17 cellular contexts compared by ENCODE assay signal in genomic region chr12:119809023-119809422, GRCh38.
DNase-seq lines count a peak whose midpoint lies in the region; ATAC-seq lines count a peak whose summit lies in the region.
"Had no signal": no experiment of that assay in that cellular context is flagged by ENCODE, and none has a peak within 500 bp of the region (broad histone marks: within the 10 kb centered on the region; RNA-seq: fewer than 3 reads in every experiment).

No MANE protein-coding gene starts in this region.

- H3K4me1 Mint-ChIP-seq in activated CD4-positive, alpha-beta T cell treated with anti-CD3 and anti-CD28 coated beads, Interleukin-2, amount 10 ng/mL, durations not matched to agents 7 days and 5 days, result peaks cover 10% of the 10 kb centered on the region
- H3K4me1 Mint-ChIP-seq in activated T-helper 17 cell treated with anti-CD3 and anti-CD28 coated beads, Interleukin-2, amount 50 U/mL, for 72 hours, result peaks cover 4% of the 10 kb centered on the region
- peaks cover 9% of the 10 kb centered on the region for H3K4me1 Mint-ChIP-seq in activated CD4-positive, alpha-beta memory T cell treated with anti-CD3 and anti-CD28 coated beads for 36 hours (ENCODE audit: low read depth)

- H3K27ac Mint-ChIP-seq in activated CD4-positive, alpha-beta T cell treated with anti-CD3 and anti-CD28 coated beads, Interleukin-2, amount 10 ng/mL, durations not matched to agents 7 days and 5 days, result peak overlapping the region; percentile 39
- no peak overlapping the region for H3K27ac Mint-ChIP-seq in activated T-helper 17 cell treated with anti-CD3 and anti-CD28 coated beads, Interleukin-2, amount 50 U/mL, for 72 hours
- no peak overlapping the region for H3K27ac Mint-ChIP-seq in activated CD4-positive, alpha-beta memory T cell treated with anti-CD3 and anti-CD28 coated beads for 36 hours
- H3K27ac Mint-ChIP-seq: mesothelial cell of epicardium had no signal

- H3K27me3 ChIP-seq in skeletal muscle satellite cell (ENCODE audit: control insufficient read depth, insufficient read depth, low read length), result no peaks in the 10 kb centered on the region
- H3K27me3 ChIP-seq: upper lobe of left lung had no signal

- CTCF ChIA-PET in activated CD4-positive, alpha-beta T cell treated with anti-CD3 and anti-CD28 coated beads, Interleukin-2, amount 10 ng/mL, durations not matched to agents 7 days and 5 days (lab: Charles Lee), result no interaction called here
- CTCF ChIA-PET in activated CD4-positive, alpha-beta memory T cell treated with anti-CD3 and anti-CD28 coated beads for 36 hours (lab: Charles Lee), result interaction anchor here (0.6 kb wide), 1 partner anchor 107 kb away, joined by 3 read pairs; no protein-coding TSS in a partner anchor

- no peak overlapping the region for H3K4me3 Mint-ChIP-seq in activated CD4-positive, alpha-beta T cell treated with anti-CD3 and anti-CD28 coated beads, Interleukin-2, amount 10 ng/mL, durations not matched to agents 7 days and 5 days
- no peak overlapping the region for H3K4me3 Mint-ChIP-seq in activated T-helper 17 cell treated with anti-CD3 and anti-CD28 coated beads, Interleukin-2, amount 50 U/mL, for 72 hours
- no peak overlapping the region for H3K4me3 Mint-ChIP-seq in activated CD4-positive, alpha-beta memory T cell treated with anti-CD3 and anti-CD28 coated beads for 36 hours
- H3K4me3 Mint-ChIP-seq: mesothelial cell of epicardium, neural crest cell had no signal

- intact Hi-C loops in activated CD4-positive, alpha-beta memory T cell treated with anti-CD3 and anti-CD28 coated beads for 36 hours (cut with micrococcal nuclease), result no loop called here

- peaks cover 61% of the 10 kb centered on the region for H3K36me3 Mint-ChIP-seq in activated CD4-positive, alpha-beta T cell treated with anti-CD3 and anti-CD28 coated beads, Interleukin-2, amount 10 ng/mL, durations not matched to agents 7 days and 5 days (ENCODE audit: low read depth)
- no peaks in the 10 kb centered on the region for H3K36me3 Mint-ChIP-seq in activated T-helper 17 cell treated with anti-CD3 and anti-CD28 coated beads, Interleukin-2, amount 50 U/mL, for 72 hours (ENCODE audit: low read depth)
- peaks cover 18% of the 10 kb centered on the region for H3K36me3 Mint-ChIP-seq in activated CD4-positive, alpha-beta memory T cell treated with anti-CD3 and anti-CD28 coated beads for 36 hours

- H3K9me3 Mint-ChIP-seq in activated CD4-positive, alpha-beta T cell treated with anti-CD3 and anti-CD28 coated beads, Interleukin-2, amount 10 ng/mL, durations not matched to agents 7 days and 5 days, result peaks cover 4% of the 10 kb centered on the region
- H3K9me3 Mint-ChIP-seq in activated T-helper 17 cell treated with anti-CD3 and anti-CD28 coated beads, Interleukin-2, amount 50 U/mL, for 72 hours, result no peaks in the 10 kb centered on the region
- peaks cover 7% of the 10 kb centered on the region for H3K9me3 Mint-ChIP-seq in activated CD4-positive, alpha-beta memory T cell treated with anti-CD3 and anti-CD28 coated beads for 36 hours

- H3K27me3 Mint-ChIP-seq in activated CD4-positive, alpha-beta T cell treated with anti-CD3 and anti-CD28 coated beads, Interleukin-2, amount 10 ng/mL, durations not matched to agents 7 days and 5 days, result no peaks in the 10 kb centered on the region
- no peaks in the 10 kb centered on the region for H3K27me3 Mint-ChIP-seq in activated T-helper 17 cell treated with anti-CD3 and anti-CD28 coated beads, Interleukin-2, amount 50 U/mL, for 72 hours
- H3K27me3 Mint-ChIP-seq in activated CD4-positive, alpha-beta memory T cell treated with anti-CD3 and anti-CD28 coated beads for 36 hours, result no peaks in the 10 kb centered on the region

- no peak overlapping the region for H3K9ac ChIP-seq in skeletal muscle satellite cell (ENCODE audit: low read depth, low read length)

- H3K4me1 ChIP-seq in skeletal muscle satellite cell (ENCODE audit: control insufficient read depth, insufficient read depth, low read length), result peaks cover 26% of the 10 kb centered on the region

- peak; percentile 55 for ATAC-seq in GM21825 (IDR thresholded peaks at IDR 0.05; ENCODE audit: unreplicated experiment)
- peak; percentile 64 for ATAC-seq in activated T-helper 17 cell treated with anti-CD3 and anti-CD28 coated beads, Interleukin-2, amount 50 U/mL, for 72 hours (replicated peaks)
- ATAC-seq in HG02840 (IDR thresholded peaks at IDR 0.05; ENCODE audit: low FRiP score, unreplicated experiment), result no peak
- ATAC-seq: A549 had no signal

- H3K9me3 ChIP-seq in skeletal muscle satellite cell (replicated peaks; ENCODE audit: low read length), result no peaks in the 10 kb centered on the region
- H3K9me3 ChIP-seq: A549, upper lobe of left lung had no signal

- H3K4me3 ChIP-seq in skeletal muscle satellite cell (ENCODE audit: low read length), result peak overlapping the region; percentile 15
- H3K4me3 ChIP-seq: A549, upper lobe of left lung had no signal

- POLR2A ChIA-PET in activated CD4-positive, alpha-beta T cell treated with anti-CD3 and anti-CD28 coated beads, Interleukin-2, amount 10 ng/mL, durations not matched to agents 7 days and 5 days (lab: Charles Lee), result no interaction called here
- POLR2A ChIA-PET in activated CD4-positive, alpha-beta memory T cell treated with anti-CD3 and anti-CD28 coated beads for 36 hours (lab: Charles Lee), result no interaction called here

- H3K4me2 ChIP-seq in skeletal muscle satellite cell (ENCODE audit: low read length), result peak overlapping the region; percentile 57
- H3K4me2 ChIP-seq: A549 had no signal

- peaks cover 4% of the 10 kb centered on the region for H3K36me3 ChIP-seq in skeletal muscle satellite cell (ENCODE audit: insufficient read depth, low read length)
- H3K36me3 ChIP-seq: upper lobe of left lung had no signal

- no peak for DNase-seq in activated CD4-positive, alpha-beta T cell treated with anti-CD3 and anti-CD28 coated beads, Interleukin-2, amount 10 ng/mL, durations not matched to agents 7 days and 5 days
- DNase-seq in activated CD4-positive, alpha-beta T cell treated with anti-CD3 and anti-CD28 coated beads for 4 hours, result no peak
- no peak for DNase-seq in anterior cingulate cortex (lab: John Stamatoyannopoulos, UW)
- DNase-seq in activated CD4-positive, alpha-beta memory T cell treated with anti-CD3 and anti-CD28 coated beads for 36 hours, result no peak
- DNase-seq: effector memory CD4-positive, alpha-beta T cell; kidney; NCI-H1417 treated with DMSO at 0.1 percent for 48 hours; NCI-H82; stimulated activated naive CD4-positive, alpha-beta T cell treated with Interleukin-2 at 50 U/mL for 16 hours; upper lobe of left lung had no signal
